Comparison of ENCODE assay signal across 1 cellular context in genomic region chr10:112858990-112859520, GRCh38.
TF ChIP-seq lines count a peak whose summit lies in the region.

No MANE protein-coding gene starts in this region.

TF ChIP-seq in HepG2, 621 proteins besides CTCF, POLR2A, EP300 and RAD21 (continued from another document):
- TF ChIP-seq, protein P1, sequence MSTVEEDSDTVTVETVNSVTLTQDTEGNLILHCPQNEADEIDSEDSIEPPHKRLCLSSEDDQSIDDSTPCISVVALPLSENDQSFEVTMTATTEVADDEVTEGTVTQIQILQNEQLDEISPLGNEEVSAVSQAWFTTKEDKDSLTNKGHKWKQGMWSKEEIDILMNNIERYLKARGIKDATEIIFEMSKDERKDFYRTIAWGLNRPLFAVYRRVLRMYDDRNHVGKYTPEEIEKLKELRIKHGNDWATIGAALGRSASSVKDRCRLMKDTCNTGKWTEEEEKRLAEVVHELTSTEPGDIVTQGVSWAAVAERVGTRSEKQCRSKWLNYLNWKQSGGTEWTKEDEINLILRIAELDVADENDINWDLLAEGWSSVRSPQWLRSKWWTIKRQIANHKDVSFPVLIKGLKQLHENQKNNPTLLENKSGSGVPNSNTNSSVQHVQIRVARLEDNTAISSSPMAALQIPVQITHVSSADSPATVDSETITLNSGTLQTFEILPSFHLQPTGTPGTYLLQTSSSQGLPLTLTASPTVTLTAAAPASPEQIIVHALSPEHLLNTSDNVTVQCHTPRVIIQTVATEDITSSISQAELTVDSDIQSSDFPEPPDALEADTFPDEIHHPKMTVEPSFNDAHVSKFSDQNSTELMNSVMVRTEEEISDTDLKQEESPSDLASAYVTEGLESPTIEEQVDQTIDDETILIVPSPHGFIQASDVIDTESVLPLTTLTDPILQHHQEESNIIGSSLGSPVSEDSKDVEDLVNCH (CRISPR knock-in tag; IDR thresholded peaks at IDR 0.05): no peak
- TF ChIP-seq ZBTB40 (IDR thresholded peaks at IDR 0.05): no peak
- TF ChIP-seq ZBTB40 (CRISPR knock-in tag; IDR thresholded peaks at IDR 0.05): no peak
- TF ChIP-seq RARA (CRISPR knock-in tag; IDR thresholded peaks at IDR 0.05): no peak
- TF ChIP-seq ZNF746 (CRISPR knock-in tag; IDR thresholded peaks at IDR 0.05): no peak
- TF ChIP-seq, protein P2, sequence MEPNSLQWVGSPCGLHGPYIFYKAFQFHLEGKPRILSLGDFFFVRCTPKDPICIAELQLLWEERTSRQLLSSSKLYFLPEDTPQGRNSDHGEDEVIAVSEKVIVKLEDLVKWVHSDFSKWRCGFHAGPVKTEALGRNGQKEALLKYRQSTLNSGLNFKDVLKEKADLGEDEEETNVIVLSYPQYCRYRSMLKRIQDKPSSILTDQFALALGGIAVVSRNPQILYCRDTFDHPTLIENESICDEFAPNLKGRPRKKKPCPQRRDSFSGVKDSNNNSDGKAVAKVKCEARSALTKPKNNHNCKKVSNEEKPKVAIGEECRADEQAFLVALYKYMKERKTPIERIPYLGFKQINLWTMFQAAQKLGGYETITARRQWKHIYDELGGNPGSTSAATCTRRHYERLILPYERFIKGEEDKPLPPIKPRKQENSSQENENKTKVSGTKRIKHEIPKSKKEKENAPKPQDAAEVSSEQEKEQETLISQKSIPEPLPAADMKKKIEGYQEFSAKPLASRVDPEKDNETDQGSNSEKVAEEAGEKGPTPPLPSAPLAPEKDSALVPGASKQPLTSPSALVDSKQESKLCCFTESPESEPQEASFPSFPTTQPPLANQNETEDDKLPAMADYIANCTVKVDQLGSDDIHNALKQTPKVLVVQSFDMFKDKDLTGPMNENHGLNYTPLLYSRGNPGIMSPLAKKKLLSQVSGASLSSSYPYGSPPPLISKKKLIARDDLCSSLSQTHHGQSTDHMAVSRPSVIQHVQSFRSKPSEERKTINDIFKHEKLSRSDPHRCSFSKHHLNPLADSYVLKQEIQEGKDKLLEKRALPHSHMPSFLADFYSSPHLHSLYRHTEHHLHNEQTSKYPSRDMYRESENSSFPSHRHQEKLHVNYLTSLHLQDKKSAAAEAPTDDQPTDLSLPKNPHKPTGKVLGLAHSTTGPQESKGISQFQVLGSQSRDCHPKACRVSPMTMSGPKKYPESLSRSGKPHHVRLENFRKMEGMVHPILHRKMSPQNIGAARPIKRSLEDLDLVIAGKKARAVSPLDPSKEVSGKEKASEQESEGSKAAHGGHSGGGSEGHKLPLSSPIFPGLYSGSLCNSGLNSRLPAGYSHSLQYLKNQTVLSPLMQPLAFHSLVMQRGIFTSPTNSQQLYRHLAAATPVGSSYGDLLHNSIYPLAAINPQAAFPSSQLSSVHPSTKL (CRISPR knock-in tag; IDR thresholded peaks at IDR 0.05): no peak
- no peak for TF ChIP-seq AHR (CRISPR knock-in tag; IDR thresholded peaks at IDR 0.05)
- TF ChIP-seq TEF (CRISPR knock-in tag; IDR thresholded peaks at IDR 0.05): no peak
- TF ChIP-seq DMAP1 (CRISPR knock-in tag; IDR thresholded peaks at IDR 0.05): no peak
- no peak for TF ChIP-seq SETDB1 (CRISPR knock-in tag; IDR thresholded peaks at IDR 0.05; ENCODE audit: borderline replicate concordance)
- no peak for TF ChIP-seq ZNF639 (CRISPR knock-in tag; conservative IDR thresholded peaks at IDR 0.05)
- no peak for TF ChIP-seq KLF6 (CRISPR knock-in tag; IDR thresholded peaks at IDR 0.05)
